10 cellular contexts compared by ENCODE assay signal in the genomic region with DNA sequence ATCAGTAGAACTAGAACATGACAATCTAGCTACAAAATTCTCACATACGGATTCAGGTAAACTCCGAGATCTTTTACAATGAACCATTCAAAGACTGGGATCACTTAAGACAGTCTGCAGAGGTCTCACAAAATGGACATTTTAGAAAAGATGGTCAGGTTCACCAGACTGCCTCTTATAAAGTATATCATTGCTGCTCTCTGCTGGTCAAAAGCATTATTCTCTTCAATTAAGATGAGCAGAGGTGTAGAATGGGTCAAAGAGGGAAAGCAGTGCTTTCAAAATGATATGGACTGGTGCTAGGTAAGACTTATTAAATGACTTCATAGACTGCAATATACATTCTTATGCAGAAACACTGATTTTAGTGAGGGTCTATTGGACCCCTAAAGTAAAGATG.
DNase-seq lines count a peak whose midpoint lies in the region; ATAC-seq, FAIRE-seq and TF ChIP-seq lines count a peak whose summit lies in the region.
"Had no signal": no experiment of that assay in that cellular context is flagged by ENCODE, and none has a peak within 500 bp of the region (broad histone marks: within the 10 kb centered on the region; RNA-seq: fewer than 3 reads in every experiment).

No MANE protein-coding gene starts in this region.

- H3K9me3 ChIP-seq in T-helper 17 cell (ENCODE audit: control insufficient read depth, low read length, poor library complexity, severe bottlenecking) (no peaks in the 10 kb centered on the region), keratinocyte (ENCODE audit: control insufficient read depth, low read depth, low read length) (no peaks in the 10 kb centered on the region), thyroid gland (no peaks in the 10 kb centered on the region)
- H3K9me3 ChIP-seq: esophagus muscularis mucosa had no signal

- no peaks in the 10 kb centered on the region for H3K36me3 Mint-ChIP-seq in T-helper 17 cell (ENCODE audit: low read depth)

- ATAC-seq in T-helper 17 cell (peak; percentile 54), HG03135 (IDR thresholded peaks at IDR 0.05; ENCODE audit: unreplicated experiment) (no peak)

- H3K4me3 ChIP-seq in keratinocyte (ENCODE audit: control insufficient read depth in 2 of 3, extremely low read depth in 1 of 3, insufficient read depth in 2 of 3, low read depth in 1 of 3, low read length in 3 of 3): no peak overlapping the region
- no peak overlapping the region for H3K4me3 ChIP-seq in thyroid gland (replicated peaks in 1 of 3)
- H3K4me3 ChIP-seq: esophagus muscularis mucosa had no signal

- H3K36me3 ChIP-seq in keratinocyte (ENCODE audit: control insufficient read depth in 2 of 2, extremely low read depth in 1 of 2, insufficient read depth in 2 of 2, low read length in 2 of 2) (no peaks in the 10 kb centered on the region), thyroid gland (no peaks in the 10 kb centered on the region)
- H3K36me3 ChIP-seq: esophagus muscularis mucosa had no signal

- no peak overlapping the region for H2AFZ ChIP-seq in keratinocyte (ENCODE audit: control insufficient read depth, low read length)

- H3K4me3 Mint-ChIP-seq in T-helper 17 cell: no peak overlapping the region

- no peak for FAIRE-seq in keratinocyte (lab: Jason Lieb, UNC)

- H3K79me2 ChIP-seq in keratinocyte (ENCODE audit: control insufficient read depth, insufficient read depth, low read length): no peaks in the 10 kb centered on the region

- dilution Hi-C loops in keratinocyte (cut with MboI; ENCODE audit: extremely low pct_ligation_motif_present, low sequenced_read_pairs): loop anchor here (25.0 kb wide), 1 partner anchor 373 kb away; no protein-coding TSS in a partner anchor

- H3K9ac ChIP-seq in keratinocyte (ENCODE audit: control insufficient read depth, extremely low read depth, insufficient read depth, low read length): no peak overlapping the region

- TF ChIP-seq CTCF in C4-2B (conservative IDR thresholded peaks at IDR 0.05): peak; percentile 28; the same call in 1 of the 2 replicates
- peak in 2 of 3 experiments; percentile 22 to 39 for TF ChIP-seq CTCF in keratinocyte (optimal IDR thresholded peaks at IDR 0.05 in 1 of 3, IDR thresholded peaks at IDR 0.05 in 1 of 3, conservative IDR thresholded peaks at IDR 0.05 in 1 of 3; ENCODE audit: extremely low read depth in 1 of 3, insufficient read depth in 2 of 3, low read length in 3 of 3)
- TF ChIP-seq CTCF in thyroid gland (IDR thresholded peaks at IDR 0.05): peak in 2 of 6 experiments; percentile 12 to 14

- H3K4me1 Mint-ChIP-seq in T-helper 17 cell: no peaks in the 10 kb centered on the region

- H3K27me3 Mint-ChIP-seq in T-helper 17 cell: no peaks in the 10 kb centered on the region

- H4K20me1 ChIP-seq in keratinocyte (ENCODE audit: control insufficient read depth, extremely low read depth, insufficient read depth, low read length): no peaks in the 10 kb centered on the region

- TF ChIP-seq POLR2A in thyroid gland (IDR thresholded peaks at IDR 0.05): no peak

- DNase-seq in M059J (ENCODE audit: low read depth) (peak; percentile 50), T-helper 17 cell (no peak), keratinocyte (ENCODE audit: low read depth, low spot score) (no peak), posterior cingulate gyrus (no peak), thyroid gland (no peak)
- DNase-seq in activated effector memory CD4-positive, alpha-beta T cell treated with anti-CD3 and anti-CD28 coated beads, Interleukin-2, amount 50 U/mL, for 16 hours: no peak
- DNase-seq: DND-41 had no signal

- no peaks in the 10 kb centered on the region for H3K9me1 ChIP-seq in keratinocyte (ENCODE audit: control insufficient read depth, extremely low read depth, insufficient read depth, low read length)

- no peaks in the 10 kb centered on the region for H3K4me1 ChIP-seq in keratinocyte (ENCODE audit: control insufficient read depth, extremely low read depth, insufficient read depth, low read length)
- no peaks in the 10 kb centered on the region for H3K4me1 ChIP-seq in thyroid gland
- H3K4me1 ChIP-seq: esophagus muscularis mucosa had no signal

- H3K27ac Mint-ChIP-seq in T-helper 17 cell: no peak overlapping the region

- 94 to 96% methylated on average over 2 of the region's 2 CpGs for WGBS in thyroid gland, 2 donors

- intact Hi-C loops in posterior cingulate gyrus (cut with DNase I) (no loop called here), thyroid gland (cut with DNase I) (loop anchor here (10.0 kb wide), 1 partner anchor 360 kb away; no protein-coding TSS in a partner anchor)

- H3K27me3 ChIP-seq in keratinocyte (ENCODE audit: control insufficient read depth, extremely low read depth, insufficient read depth, low read length) (no peaks in the 10 kb centered on the region), thyroid gland (no peaks in the 10 kb centered on the region)
- H3K27me3 ChIP-seq: esophagus muscularis mucosa had no signal

- no peak overlapping the region for H3K27ac ChIP-seq in C4-2B
- no peak overlapping the region for H3K27ac ChIP-seq in keratinocyte (ENCODE audit: control insufficient read depth, insufficient read depth, low read length)
- H3K27ac ChIP-seq in thyroid gland: no peak overlapping the region
- H3K27ac ChIP-seq: esophagus muscularis mucosa had no signal

- no peak overlapping the region for H3K4me2 ChIP-seq in keratinocyte (ENCODE audit: control insufficient read depth, extremely low read depth, insufficient read depth, low read depth, low read length)
